34 cellular contexts compared by ENCODE assay signal in the genomic region with DNA sequence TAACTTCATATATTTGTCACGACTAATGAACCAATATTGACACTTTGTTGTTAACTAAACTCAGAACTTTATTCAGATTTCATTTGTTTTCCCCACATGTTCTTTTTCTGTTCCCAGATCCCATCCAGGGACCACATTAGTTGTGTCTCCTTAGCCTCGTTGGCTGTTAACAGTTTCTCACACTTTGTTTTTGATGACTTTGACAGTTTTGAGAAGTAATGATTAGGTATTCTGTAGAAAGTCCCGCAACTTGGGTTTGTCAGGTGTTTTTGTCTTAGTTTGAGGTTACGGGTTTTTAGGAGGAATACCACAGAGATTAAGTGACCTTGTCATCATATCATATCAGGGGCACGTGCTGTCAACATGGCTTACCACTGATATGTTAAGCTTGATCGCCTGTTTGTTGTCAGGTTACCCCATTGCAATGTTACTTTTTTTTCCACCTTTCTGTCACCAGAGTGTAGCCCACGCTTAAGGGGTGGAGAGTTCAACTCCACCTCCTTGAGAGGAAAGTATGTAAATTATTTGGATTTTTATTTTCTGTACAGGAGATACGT.
"Had no signal": no experiment of that assay in that cellular context is flagged by ENCODE, and none has a peak within 500 bp of the region (broad histone marks: within the 10 kb centered on the region; RNA-seq: fewer than 3 reads in every experiment).

No MANE protein-coding gene starts in this region.

- H3K27ac ChIP-seq: ascending aorta, breast epithelium, cardiac muscle cell, colonic mucosa, epithelial cell of prostate, esophagus squamous epithelium, gastroesophageal sphincter, heart right ventricle, WERI-Rb-1 had no signal

- H3K4me3 ChIP-seq: ascending aorta, breast epithelium, cardiac muscle cell, colonic mucosa, esophagus squamous epithelium, gastroesophageal sphincter, heart right ventricle had no signal

- H3K27ac Mint-ChIP-seq: activated B cell treated with CpG ODN at 0.5 μM for 24 hours; activated CD4-positive, alpha-beta memory T cell treated with anti-CD3 and anti-CD28 coated beads for 36 hours; activated naive CD4-positive, alpha-beta T cell treated with anti-CD3 and anti-CD28 coated beads for 36 hours; activated naive CD4-positive, alpha-beta T cell treated with anti-CD3 and anti-CD28 coated beads, Interleukin-2, amount 50 U/mL, for 72 hours; activated naive CD8-positive, alpha-beta T cell treated with anti-CD3 and anti-CD28 coated beads, Interleukin-2, amount 10 ng/mL, durations not matched to agents 7 days and 5 days; activated T-cell treated with anti-CD3 and anti-CD28 coated beads, Interleukin-2, amount 50 U/mL, for 24 hours; activated T-cell treated with anti-CD3 and anti-CD28 coated beads, Interleukin-2, amount 50 U/mL, for 72 hours; brain; T-cell; T-helper 1 cell treated with Interleukin-12 subunit alpha and Interleukin-12 subunit beta and Interleukin-4 antibody, amounts not matched to agents 30 μg/mL and 1 μg/mL, for 36 hours; T-helper 2 cell treated with Interferon-gamma antibody and Interleukin-4, amounts not matched to agents 5 μg/mL and 100 μg/mL, for 36 hours had no signal

- DNase-seq: activated B cell treated with CpG ODN at 0.5 μM for 24 hours; activated CD4-positive, alpha-beta memory T cell treated with anti-CD3 and anti-CD28 coated beads for 36 hours; activated CD4-positive, alpha-beta T cell treated with anti-CD3 and anti-CD28 coated beads for 48 hours; activated CD4-positive, alpha-beta T cell treated with anti-CD3 and anti-CD28 coated beads, Interleukin-2, amount 50 U/mL, for 1 hour; activated CD8-positive, alpha-beta memory T cell treated with anti-CD3 and anti-CD28 coated beads, Interleukin-2, amount 50 U/mL, for 48 hours; activated effector memory CD4-positive, alpha-beta T cell treated with Interleukin-2 at 50 U/mL for 16 hours; activated gamma-delta T cell treated with Interleukin-2 at 50 U/mL for 16 hours; activated naive CD4-positive, alpha-beta T cell treated with anti-CD3 and anti-CD28 coated beads for 36 hours; activated naive CD8-positive, alpha-beta T cell treated with anti-CD3 and anti-CD28 coated beads, Interleukin-2, amount 10 ng/mL, durations not matched to agents 7 days and 5 days; activated T-cell treated with anti-CD3 and anti-CD28 coated beads for 4 hours; activated T-cell treated with anti-CD3 and anti-CD28 coated beads, Interleukin-2, amount 50 U/mL, for 24 hours; activated T-cell treated with anti-CD3 and anti-CD28 coated beads, Interleukin-2, amount 50 U/mL, for 72 hours; central memory CD4-positive, alpha-beta T cell; cerebellar nuclear complex; colonic mucosa; effector CD8-positive, alpha-beta T cell; esophagus squamous epithelium; foreskin melanocyte; heart right ventricle; T-cell; T1000; WERI-Rb-1 had no signal

- H3K4me3 Mint-ChIP-seq: activated B cell treated with CpG ODN at 0.5 μM for 24 hours; activated CD4-positive, alpha-beta memory T cell treated with anti-CD3 and anti-CD28 coated beads for 36 hours; activated naive CD4-positive, alpha-beta T cell treated with anti-CD3 and anti-CD28 coated beads for 36 hours; activated naive CD8-positive, alpha-beta T cell treated with anti-CD3 and anti-CD28 coated beads, Interleukin-2, amount 10 ng/mL, durations not matched to agents 7 days and 5 days; activated T-cell treated with anti-CD3 and anti-CD28 coated beads, Interleukin-2, amount 50 U/mL, for 24 hours; activated T-cell treated with anti-CD3 and anti-CD28 coated beads, Interleukin-2, amount 50 U/mL, for 72 hours; brain; T-cell; T-helper 1 cell treated with Interleukin-12 subunit alpha and Interleukin-12 subunit beta and Interleukin-4 antibody, amounts not matched to agents 30 μg/mL and 1 μg/mL, for 36 hours; T-helper 2 cell treated with Interferon-gamma antibody and Interleukin-4, amounts not matched to agents 5 μg/mL and 100 μg/mL, for 36 hours had no signal

- H3K27me3 ChIP-seq: ascending aorta, breast epithelium, cardiac muscle cell, colonic mucosa, esophagus squamous epithelium, gastroesophageal sphincter, heart right ventricle had no signal

- H3K9me3 Mint-ChIP-seq: activated B cell treated with CpG ODN at 0.5 μM for 24 hours; activated CD4-positive, alpha-beta memory T cell treated with anti-CD3 and anti-CD28 coated beads for 36 hours; activated T-cell treated with anti-CD3 and anti-CD28 coated beads, Interleukin-2, amount 50 U/mL, for 24 hours; T-helper 1 cell treated with Interleukin-12 subunit alpha and Interleukin-12 subunit beta and Interleukin-4 antibody, amounts not matched to agents 30 μg/mL and 1 μg/mL, for 36 hours; T-helper 2 cell treated with Interferon-gamma antibody and Interleukin-4, amounts not matched to agents 5 μg/mL and 100 μg/mL, for 36 hours had no signal

- ATAC-seq: activated CD4-positive, CD25-positive, alpha-beta regulatory T cell treated with anti-CD3 and anti-CD28 coated beads, Interleukin-2, amount 50 U/mL, for 24 hours; activated naive CD4-positive, alpha-beta T cell treated with anti-CD3 and anti-CD28 coated beads, Interleukin-2, amount 50 U/mL, for 72 hours; activated T-cell treated with anti-CD3 and anti-CD28 coated beads, Interleukin-2, amount 50 U/mL, for 72 hours; gastroesophageal sphincter; heart right ventricle; T-cell had no signal

- H3K4me1 ChIP-seq: breast epithelium, colonic mucosa had no signal

- H3K9me3 ChIP-seq: ascending aorta, breast epithelium, colonic mucosa, esophagus squamous epithelium, gastroesophageal sphincter, heart right ventricle had no signal

- H3K36me3 ChIP-seq: ascending aorta, breast epithelium, cardiac muscle cell, colonic mucosa, gastroesophageal sphincter, WERI-Rb-1 had no signal

- H3K27me3 Mint-ChIP-seq: activated B cell treated with CpG ODN at 0.5 μM for 24 hours; activated CD4-positive, alpha-beta memory T cell treated with anti-CD3 and anti-CD28 coated beads for 36 hours; activated naive CD8-positive, alpha-beta T cell treated with anti-CD3 and anti-CD28 coated beads, Interleukin-2, amount 10 ng/mL, durations not matched to agents 7 days and 5 days; activated T-cell treated with anti-CD3 and anti-CD28 coated beads, Interleukin-2, amount 50 U/mL, for 24 hours; brain; T-cell had no signal

- FAIRE-seq: endometrium, endothelial cell of umbilical vein had no signal
